10 cellular contexts compared by ENCODE assay signal in genomic region chr5:10440367-10440990, GRCh38. TPM values are rescaled to one million over a fixed set of nuclear protein-coding genes. Genes with fewer than 3 reads are reported as not detected.
DNase-seq lines count a peak whose midpoint lies in the region; ATAC-seq and TF ChIP-seq lines count a peak whose summit lies in the region.
"Had no signal": no experiment of that assay in that cellular context is flagged by ENCODE, and none has a peak within 500 bp of the region (broad histone marks: within the 10 kb centered on the region; RNA-seq: fewer than 3 reads in every experiment).

No MANE protein-coding gene starts in this region.

- H3K27ac ChIP-seq in left ventricle myocardium inferior (replicated peaks) = peak overlapping the region; percentile 79
- H3K27ac ChIP-seq in mesenchymal stem cell (ENCODE audit: low read length, poor library complexity, severe bottlenecking) = no peak overlapping the region
- H3K27ac ChIP-seq in upper lobe of right lung = no peak overlapping the region

- peaks cover 1% of the 10 kb centered on the region for H3K79me1 ChIP-seq in mesenchymal stem cell (replicated peaks; ENCODE audit: low read length, poor library complexity, severe bottlenecking)

- H2BK15ac ChIP-seq in mesenchymal stem cell (ENCODE audit: low read depth, poor library complexity, severe bottlenecking) = no peak overlapping the region

- peaks cover 4% of the 10 kb centered on the region for H3K36me3 ChIP-seq in left ventricle myocardium inferior
- peaks cover 17% of the 10 kb centered on the region for H3K36me3 ChIP-seq in adipocyte (ENCODE audit: control insufficient read depth, insufficient read depth, low read length, severe bottlenecking)
- peaks cover 5 to 37% of the 10 kb centered on the region in 2 experiments for H3K36me3 ChIP-seq in mesenchymal stem cell (ENCODE audit: control insufficient read depth in 1 of 2, insufficient read depth in 2 of 2, low read depth in 1 of 2, low read length in 2 of 2)
- peaks cover 6% of the 10 kb centered on the region for H3K36me3 ChIP-seq in upper lobe of right lung

- WGBS in mesenchymal stem cell = 96% methylated on average over 6 of the region's 16 CpGs

- TF ChIP-seq CTCF in left ventricle myocardium inferior (IDR thresholded peaks at IDR 0.05; ENCODE audit: borderline replicate concordance) = no peak
- no peak for TF ChIP-seq CTCF in upper lobe of right lung (IDR thresholded peaks at IDR 0.05)

- intact Hi-C loops in left ventricle myocardium inferior (cut with micrococcal nuclease) (no loop called here), left cardiac atrium (cut with DNase I) (no loop called here), upper lobe of right lung (cut with DNase I) (no loop called here)

- DNase-seq in left ventricle myocardium inferior = no peak
- DNase-seq in left cardiac atrium = no peak
- DNase-seq in adipocyte (ENCODE audit: low read depth) = no peak
- DNase-seq in mesenchymal stem cell = no peak
- DNase-seq in upper lobe of right lung = no peak
- no peak for DNase-seq in putamen (ENCODE audit: low spot score)
- DNase-seq in SIG-M5 (lab: John Stamatoyannopoulos, UW) = no peak
- DNase-seq in A172 (ENCODE audit: low spot score) = no peak
- DNase-seq: activated naive CD4-positive, alpha-beta T cell treated with Interleukin-2 at 50 U/mL for 16 hours; NCI-H446 treated with DMSO at 0.1 percent for 48 hours had no signal

- H2AFZ ChIP-seq in mesenchymal stem cell (ENCODE audit: low read depth, low read length) = no peak overlapping the region

- H2AK5ac ChIP-seq in mesenchymal stem cell (ENCODE audit: low read length, severe bottlenecking) = no peak overlapping the region

- H3K27me3 ChIP-seq in left ventricle myocardium inferior (ENCODE audit: low read depth) (no peaks in the 10 kb centered on the region), adipocyte (replicated peaks; ENCODE audit: control insufficient read depth, insufficient read depth, low read length) (no peaks in the 10 kb centered on the region), mesenchymal stem cell (ENCODE audit: control insufficient read depth in 1 of 2, insufficient read depth in 1 of 2, low read length in 2 of 2) (no peaks in the 10 kb centered on the region), upper lobe of right lung (no peaks in the 10 kb centered on the region)

- no peak overlapping the region for H3K14ac ChIP-seq in mesenchymal stem cell (ENCODE audit: low read length in 2 of 2)

- H3K4ac ChIP-seq in mesenchymal stem cell (ENCODE audit: low read depth in 1 of 2, low read length in 2 of 2) = no peak overlapping the region

- H3K23ac ChIP-seq in mesenchymal stem cell (ENCODE audit: low read length in 2 of 2) = no peak overlapping the region

- no peak overlapping the region for H4K91ac ChIP-seq in mesenchymal stem cell (ENCODE audit: low read length)

- no peak for ATAC-seq in left cardiac atrium
- no peak for ATAC-seq in upper lobe of right lung

- H2BK120ac ChIP-seq in mesenchymal stem cell (ENCODE audit: low read depth, low read length) = no peak overlapping the region

- H2BK12ac ChIP-seq in mesenchymal stem cell (ENCODE audit: low read length in 2 of 2) = no peak overlapping the region

- peak overlapping the region; percentile 93 for H3K4me2 ChIP-seq in mesenchymal stem cell (ENCODE audit: low read length, poor library complexity, severe bottlenecking)

- peaks cover 48% of the 10 kb centered on the region for H3K4me1 ChIP-seq in left ventricle myocardium inferior
- H3K4me1 ChIP-seq in adipocyte (ENCODE audit: control insufficient read depth, insufficient read depth, low read length) = peaks cover 21% of the 10 kb centered on the region
- peaks cover 10% of the 10 kb centered on the region for H3K4me1 ChIP-seq in mesenchymal stem cell (ENCODE audit: control insufficient read depth, insufficient read depth, low read depth, low read length)
- H3K4me1 ChIP-seq in upper lobe of right lung = peaks cover 16% of the 10 kb centered on the region

- H2BK5ac ChIP-seq in mesenchymal stem cell (ENCODE audit: low read depth, low read length, poor library complexity, severe bottlenecking) = no peak overlapping the region

- no peaks in the 10 kb centered on the region for H3K9me3 ChIP-seq in left ventricle myocardium inferior (replicated peaks)
- H3K9me3 ChIP-seq in adipocyte (ENCODE audit: control insufficient read depth, low read length) = no peaks in the 10 kb centered on the region
- no peaks in the 10 kb centered on the region for H3K9me3 ChIP-seq in mesenchymal stem cell (ENCODE audit: control insufficient read depth, low read length)
- H3K9me3 ChIP-seq in upper lobe of right lung = no peaks in the 10 kb centered on the region

- no peak overlapping the region for H4K8ac ChIP-seq in mesenchymal stem cell (ENCODE audit: low read length)

- H3K9ac ChIP-seq in adipocyte (ENCODE audit: low read length) = peak overlapping the region; percentile 88
- H3K9ac ChIP-seq in mesenchymal stem cell (ENCODE audit: low read length) = peak overlapping the region; percentile 90

- peak overlapping the region; percentile 80 for H3K4me3 ChIP-seq in left ventricle myocardium inferior
- peak overlapping the region; percentile 90 for H3K4me3 ChIP-seq in adipocyte (ENCODE audit: low read length)
- peak overlapping the region in 1 of 2 experiments; percentile 89 for H3K4me3 ChIP-seq in mesenchymal stem cell (ENCODE audit: insufficient read depth in 1 of 2, low read depth in 1 of 2, low read length in 2 of 2)
- H3K4me3 ChIP-seq in upper lobe of right lung = peak overlapping the region; percentile 55

- no peak overlapping the region for H3K18ac ChIP-seq in mesenchymal stem cell (ENCODE audit: low read depth in 1 of 2, low read length in 2 of 2)

RNA-seq across cellular contexts. Expression of gene ROPN1L, which starts 1.2 kb away (rescaled TPM):
- 0.38 TPM for total RNA-seq in left ventricle myocardium inferior
- 1 to 10 TPM in 1 of 2 donors, under 1 TPM in 1; 0.31 to 1.0 TPM for total RNA-seq in left cardiac atrium
- 0.43 TPM for polyA plus RNA-seq in mesenchymal stem cell (2013, experiment 1 of 2)
- polyA plus RNA-seq in mesenchymal stem cell (2013, experiment 2 of 2) = 0.29 TPM
- 1.9 TPM for total RNA-seq in upper lobe of right lung
- 0.31 TPM in 1 of 2 replicates, not detected in the other for total RNA-seq in A172 (2014; rRNA removed; shearing (Covaris generic))
